21 cellular contexts compared by ENCODE assay signal in genomic region chr9:18994263-18994916, GRCh38. TPM values are rescaled to one million over a fixed set of nuclear protein-coding genes. Genes with fewer than 3 reads are reported as not detected.
DNase-seq lines count a peak whose midpoint lies in the region; ATAC-seq and TF ChIP-seq lines count a peak whose summit lies in the region.
"Had no signal": no experiment of that assay in that cellular context is flagged by ENCODE, and none has a peak within 500 bp of the region (broad histone marks: within the 10 kb centered on the region; RNA-seq: fewer than 3 reads in every experiment).

No MANE protein-coding gene starts in this region.

- H3K36me3 Mint-ChIP-seq in progenitor cell of endocrine pancreas (ENCODE audit: insufficient read depth), result peaks cover 2% of the 10 kb centered on the region

- H3K36me3 ChIP-seq in HEK293 (ENCODE audit: control insufficient read depth in 2 of 2, insufficient read depth in 1 of 2, low read length in 2 of 2) (no peaks in the 10 kb centered on the region), SK-N-MC (ENCODE audit: insufficient read depth, low read length) (no peaks in the 10 kb centered on the region), prostate gland (no peaks in the 10 kb centered on the region)
- H3K36me3 ChIP-seq: HAP-1, MG63 had no signal

- POLR2A ChIA-PET in HEK293 (lab: Yijun Ruan, JAX), result no interaction called here

- peak; percentile 42 for DNase-seq in SK-N-MC (ENCODE audit: low read depth, low spot score)
- DNase-seq in iris pigment epithelial cell (ENCODE audit: low read depth), result peak; percentile 7
- no peak for DNase-seq in progenitor cell of endocrine pancreas (ENCODE audit: low spot score, unreplicated experiment)
- no peak for DNase-seq in prostate gland (ENCODE audit: low spot score)
- no peak for DNase-seq in NCI-H1417 (lab: John Stamatoyannopoulos, UW)
- DNase-seq: ACHN; C1 segment of cervical spinal cord; CD8-positive, alpha-beta memory T cell; Kasumi-1; MG63; NCI-H1092; NCI-H146; NCI-H2081 treated with DMSO at 0.1 percent for 48 hours; NCI-H748 treated with DMSO at 0.1 percent for 48 hours; SIG-M5; SW 1271 had no signal

- H3K4me3 ChIP-seq in HEK293 (ENCODE audit: low read depth, low read length), result no peak overlapping the region
- H3K4me3 ChIP-seq in SK-N-MC, result peak overlapping the region; percentile 49
- no peak overlapping the region for H3K4me3 ChIP-seq in prostate gland
- H3K4me3 ChIP-seq: HAP-1, MG63 had no signal

- TF ChIP-seq CTCF in HEK293 (tag by site-specific recombination; IDR thresholded peaks at IDR 0.05), result no peak
- no peak for TF ChIP-seq CTCF in progenitor cell of endocrine pancreas (IDR thresholded peaks at IDR 0.05; ENCODE audit: unreplicated experiment)
- TF ChIP-seq CTCF in prostate gland (IDR thresholded peaks at IDR 0.05), result no peak

- H3K27ac Mint-ChIP-seq in progenitor cell of endocrine pancreas, result peak overlapping the region; percentile 10
- H3K27ac Mint-ChIP-seq: CD8-positive, alpha-beta memory T cell; IgD-negative memory B cell had no signal

- peaks cover 3% of the 10 kb centered on the region for H3K27me3 Mint-ChIP-seq in progenitor cell of endocrine pancreas

- TF ChIP-seq POLR2A in prostate gland (IDR thresholded peaks at IDR 0.05), result no peak

- H3K9me3 Mint-ChIP-seq in progenitor cell of endocrine pancreas (ENCODE audit: low read depth), result peaks cover 15% of the 10 kb centered on the region

- no peak overlapping the region for H3K9ac ChIP-seq in SK-N-MC (ENCODE audit: insufficient read length)

- CTCF ChIA-PET in HEK293 (lab: Yijun Ruan, JAX), result interaction anchor here (1.3 to 1.4 kb wide), 2 partner anchors 19 to 34 kb away, joined by 4 read pairs; no protein-coding TSS in a partner anchor

- no peaks in the 10 kb centered on the region for H3K27me3 ChIP-seq in prostate gland (replicated peaks; ENCODE audit: insufficient read depth)
- H3K27me3 ChIP-seq: MG63 had no signal

- intact Hi-C loops in prostate gland (cut with DNase I), result no loop called here

- no peak overlapping the region for H3K4me3 Mint-ChIP-seq in progenitor cell of endocrine pancreas (ENCODE audit: low read depth)
- H3K4me3 Mint-ChIP-seq: CD8-positive, alpha-beta memory T cell; IgD-negative memory B cell had no signal

- no peaks in the 10 kb centered on the region for H3K4me1 Mint-ChIP-seq in progenitor cell of endocrine pancreas (ENCODE audit: low read depth)
- H3K4me1 Mint-ChIP-seq: CD8-positive, alpha-beta memory T cell; IgD-negative memory B cell had no signal

- H3K27ac ChIP-seq in HEK293 (ENCODE audit: extremely low read depth, low read depth, low read length), result peak overlapping the region; percentile 32; the same call in 1 of the 2 replicates
- peak overlapping the region; percentile 64; the same call in 1 of the 2 replicates for H3K27ac ChIP-seq in SK-N-MC
- no peak overlapping the region for H3K27ac ChIP-seq in prostate gland

- ATAC-seq in GM18498 (IDR thresholded peaks at IDR 0.05; ENCODE audit: unreplicated experiment), result no peak

- H3K4me1 ChIP-seq in HEK293 (ENCODE audit: control insufficient read depth, insufficient read depth, low read length) (no peaks in the 10 kb centered on the region; the same call in 1 of the 2 replicates), prostate gland (replicated peaks) (no peaks in the 10 kb centered on the region)
- H3K4me1 ChIP-seq: HAP-1 had no signal

- WGBS in prostate gland, result 49% methylated on average over 10 of the region's 10 CpGs

- H3K9me3 ChIP-seq in HEK293 (ENCODE audit: control insufficient read depth, insufficient read depth, low read depth, low read length), result no peaks in the 10 kb centered on the region
- no peaks in the 10 kb centered on the region for H3K9me3 ChIP-seq in SK-N-MC (ENCODE audit: low read depth, low read length)
- no peaks in the 10 kb centered on the region for H3K9me3 ChIP-seq in prostate gland

TF ChIP-seq in HEK293, 187 proteins besides CTCF, POLR2A, EP300 and RAD21 (continues in another document):
- TF ChIP-seq GLI2 (tag by site-specific recombination; IDR thresholded peaks at IDR 0.05; ENCODE audit: borderline replicate concordance, low read depth) (peak; percentile 72; the same call in 1 of the 2 replicates), ZBTB8A (tag by site-specific recombination; IDR thresholded peaks at IDR 0.05) (peak; percentile 28; the same call in 1 of the 2 replicates), ZBTB48 (tag by site-specific recombination; IDR thresholded peaks at IDR 0.05) (0 out of 2 replicates have a peak, but pooled peaks have one; percentile 36), GLIS1 (tag by site-specific recombination; IDR thresholded peaks at IDR 0.05) (peak; percentile 73), ZBTB44 (tag by site-specific recombination; IDR thresholded peaks at IDR 0.05) (0 out of 2 replicates have a peak, but pooled peaks have one; percentile 11), ZBTB11 (tag by site-specific recombination; conservative IDR thresholded peaks at IDR 0.05; ENCODE audit: low read depth) (peak; percentile 74), ZEB2 (tag by site-specific recombination; IDR thresholded peaks at IDR 0.05) (0 out of 2 replicates have a peak, but pooled peaks have one; percentile 31), ZNF24 (tag by site-specific recombination; IDR thresholded peaks at IDR 0.05) (0 out of 2 replicates have a peak, but pooled peaks have one; percentile 28), PRDM6 (tag by site-specific recombination; IDR thresholded peaks at IDR 0.05) (0 out of 2 replicates have a peak, but pooled peaks have one; percentile 8), ZNF561 (tag by site-specific recombination; IDR thresholded peaks at IDR 0.05; ENCODE audit: borderline replicate concordance) (peak; percentile 53), ZNF629 (tag by site-specific recombination; IDR thresholded peaks at IDR 0.05) (peak; percentile 58; the same call in 1 of the 2 replicates), ZIC2 (tag by site-specific recombination; IDR thresholded peaks at IDR 0.05) (peak; percentile 78), PBX3 (CRISPR knock-in tag; IDR thresholded peaks at IDR 0.05) (no peak)

RNA-seq across cellular contexts. Expression of gene SAXO1, which starts 38.6 kb away (rescaled TPM):
- total RNA-seq in progenitor cell of endocrine pancreas (0.22 TPM in 1 of 2 replicates, not detected in the other), prostate gland (1 to 10 TPM in 1 of 2 donors, under 1 TPM in 1; 0.36 to 6.1 TPM)
- total RNA-seq: CD8-positive, alpha-beta memory T cell; NCI-H460 had no signal

RNA-seq across cellular contexts. Expression of gene RRAGA, which starts 54.8 kb away (rescaled TPM):
- total RNA-seq in progenitor cell of endocrine pancreas, result 52.6 and 53.3 TPM in 2 replicates
- total RNA-seq in prostate gland, result 10 to 100 TPM; 49.9 to 63.4 TPM

Comparison
In these comparisons a context has a peak if more than half of its experiments do, and no peak if none do; other contexts are left out.
1. H3K27ac ChIP-seq: peak in HEK293 (single experiment) and SK-N-MC (single experiment); none in prostate gland (0 of 2).
2. DNase-seq: peak in SK-N-MC (single experiment) and iris pigment epithelial cell (single experiment); none in progenitor cell of endocrine pancreas (single experiment), prostate gland (single experiment) and NCI-H1417 (0 of 3).